18 cellular contexts compared by ENCODE assay signal in the genomic region with DNA sequence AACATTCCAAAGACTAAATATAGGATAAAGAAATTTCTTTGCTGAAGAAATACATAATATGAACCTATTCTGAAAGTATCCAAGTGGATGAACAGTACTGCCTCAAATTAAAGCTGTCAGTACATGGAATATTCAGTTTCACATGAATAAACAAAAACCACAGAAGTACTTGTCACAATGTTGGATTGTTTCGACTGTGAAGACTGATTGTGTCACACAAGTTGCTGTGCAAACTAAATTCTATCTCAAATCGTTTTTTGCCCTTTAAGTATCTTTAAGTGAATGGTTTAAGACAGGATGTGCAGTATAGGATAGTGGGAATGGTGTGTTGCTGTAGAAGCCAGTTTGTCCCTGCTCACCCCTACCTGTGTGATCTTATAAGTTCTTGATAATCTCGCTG.
DNase-seq lines count a peak whose midpoint lies in the region; FAIRE-seq and TF ChIP-seq lines count a peak whose summit lies in the region.
"Had no signal": no experiment of that assay in that cellular context is flagged by ENCODE, and none has a peak within 500 bp of the region (broad histone marks: within the 10 kb centered on the region; RNA-seq: fewer than 3 reads in every experiment).

No MANE protein-coding gene starts in this region.

- TF ChIP-seq CTCF in brain microvascular endothelial cell (IDR thresholded peaks at IDR 0.05; ENCODE audit: low read depth, low read length, missing control alignments) (no peak), hepatocyte (IDR thresholded peaks at IDR 0.05; ENCODE audit: poor library complexity) (no peak)

- in situ Hi-C loops in brain microvascular endothelial cell (cut with HindIII; ENCODE audit: low pct_ligation_motif_present, low sequenced_read_pairs), result no loop called here

- peaks cover 30% of the 10 kb centered on the region for H3K4me1 ChIP-seq in hepatocyte (ENCODE audit: insufficient read depth)

- peaks cover 35% of the 10 kb centered on the region for H3K79me2 ChIP-seq in hepatocyte

- H3K36me3 ChIP-seq in brain microvascular endothelial cell (replicated peaks), result peaks cover 10% of the 10 kb centered on the region
- no peaks in the 10 kb centered on the region for H3K36me3 ChIP-seq in hepatocyte (replicated peaks; ENCODE audit: insufficient read depth, low read depth)
- H3K36me3 ChIP-seq: tibial artery had no signal

- DNase-seq in RCC 7860 (ENCODE audit: low spot score) (no peak), brain microvascular endothelial cell (no peak), hepatocyte (ENCODE audit: low spot score) (no peak), skeletal muscle cell (ENCODE audit: low read depth) (no peak), NCI-H748 treated with DMSO at 0.1 percent for 48 hours (lab: John Stamatoyannopoulos, UW) (no peak), frontal cortex (ENCODE audit: low spot score in 2 of 2) (no peak), islet precursor cell (no peak)
- DNase-seq: activated CD4-positive, alpha-beta T cell treated with anti-CD3 and anti-CD28 coated beads, Interleukin-2, amount 50 U/mL, for 1 hour; activated T-cell treated with anti-CD3 and anti-CD28 coated beads, Interleukin-2, amount 50 U/mL, for 1 hour; NCI-H1694 treated with DMSO at 0.1 percent for 48 hours; NCI-H524; tibial artery had no signal

- H3K27me3 ChIP-seq in brain microvascular endothelial cell (replicated peaks) (no peaks in the 10 kb centered on the region), hepatocyte (no peaks in the 10 kb centered on the region)
- H3K27me3 ChIP-seq: BLaER1, tibial artery had no signal

- H3K27ac ChIP-seq in brain microvascular endothelial cell (peak overlapping the region; percentile 89), hepatocyte (peak overlapping the region; percentile 31)
- H3K27ac ChIP-seq: BLaER1, SK-N-MC, tibial artery had no signal

- no peaks in the 10 kb centered on the region for H3K9me2 ChIP-seq in hepatocyte (replicated peaks; ENCODE audit: insufficient read depth)

- WGBS in hepatocyte (ENCODE audit: low lambda C conversion rate, missing lambda C conversion rate), result 68% methylated on average over 3 of the region's 3 CpGs

- H3K4me3 ChIP-seq in brain microvascular endothelial cell (ENCODE audit: low read depth, low read length) (peak overlapping the region; percentile 82), hepatocyte (no peak overlapping the region), skeletal muscle cell (ENCODE audit: low read depth, low read length) (peak overlapping the region; percentile 79)
- H3K4me3 ChIP-seq: BLaER1, SK-N-MC, skin epidermis, tibial artery had no signal

- H3K4me2 ChIP-seq in hepatocyte, result peak overlapping the region; percentile 65
- H3K4me2 ChIP-seq: BLaER1 had no signal

- H2AFZ ChIP-seq in hepatocyte, result no peak overlapping the region

- H4K20me1 ChIP-seq in hepatocyte (ENCODE audit: insufficient read depth, poor library complexity, severe bottlenecking), result no peaks in the 10 kb centered on the region

- FAIRE-seq in RCC 7860 (lab: Jason Lieb, UNC) (peak; percentile 36), frontal cortex (lab: Jason Lieb, UNC) (no peak)
- FAIRE-seq: bronchial epithelial cell, HTR-8/SVneo, islet of Langerhans had no signal

- H3K9me3 ChIP-seq in hepatocyte (ENCODE audit: low read depth), result no peaks in the 10 kb centered on the region
- H3K9me3 ChIP-seq: BLaER1, tibial artery had no signal
